Comparison of ENCODE assay signal across 15 cellular contexts in genomic region chr13:106490177-106490576, GRCh38. TPM values are rescaled to one million over a fixed set of nuclear protein-coding genes. Genes with fewer than 3 reads are reported as not detected.
DNase-seq lines count a peak whose midpoint lies in the region; TF ChIP-seq lines count a peak whose summit lies in the region.
"Had no signal": no experiment of that assay in that cellular context is flagged by ENCODE, and none has a peak within 500 bp of the region (broad histone marks: within the 10 kb centered on the region; RNA-seq: fewer than 3 reads in every experiment).

No MANE protein-coding gene starts in this region.

- WGBS in endodermal cell (ENCODE audit: insufficient coverage in 1 of 2, insufficient read length in 1 of 2), 2 experiments, result 92 to 96% methylated on average over 4 of the region's 4 CpGs

- H3K4me1 ChIP-seq in DOHH2 (ENCODE audit: control insufficient read depth, low read length) (peaks cover 57% of the 10 kb centered on the region), endodermal cell (ENCODE audit: control insufficient read depth, insufficient read depth, low read length) (peaks cover 6% of the 10 kb centered on the region), uterus (peaks cover 0 to 6% of the 10 kb centered on the region in 2 donors)

- H3K4me3 Mint-ChIP-seq in endodermal cell (no peak overlapping the region), nephron progenitor cell (no peak overlapping the region)

- H3K4me1 Mint-ChIP-seq in endodermal cell, result peaks cover 33% of the 10 kb centered on the region
- H3K4me1 Mint-ChIP-seq in nephron progenitor cell, result peaks cover 54% of the 10 kb centered on the region

- peaks cover 2% of the 10 kb centered on the region; the same call in 1 of the 2 replicates for H3F3A ChIP-seq in DOHH2 (ENCODE audit: control insufficient read depth, insufficient read depth)

- no peaks in the 10 kb centered on the region for H3K9me2 ChIP-seq in DOHH2 (replicated peaks; ENCODE audit: control insufficient read depth, low read length)

- H3K9me3 ChIP-seq in DOHH2 (ENCODE audit: control insufficient read depth, insufficient read depth, low read length), result no peaks in the 10 kb centered on the region
- no peaks in the 10 kb centered on the region for H3K9me3 ChIP-seq in endodermal cell (ENCODE audit: control insufficient read depth, low read length)
- H3K9me3 ChIP-seq in uterus, result no peaks in the 10 kb centered on the region
- H3K9me3 ChIP-seq: BLaER1 treated with 17β-estradiol and CSF1 and Interleukin-3, amounts not matched to agents 10 nM and 100 nM had no signal

- no peak overlapping the region for H3K4me3 ChIP-seq in DOHH2 (ENCODE audit: low read length)
- no peak overlapping the region for H3K4me3 ChIP-seq in endodermal cell (ENCODE audit: low read length)
- H3K4me3 ChIP-seq in uterus, result no peak overlapping the region
- H3K4me3 ChIP-seq: BLaER1 treated with 17β-estradiol and CSF1 and Interleukin-3, amounts not matched to agents 10 nM and 100 nM; GM12878; GM23248 had no signal

- peaks cover 7% of the 10 kb centered on the region for H3K36me3 Mint-ChIP-seq in endodermal cell (ENCODE audit: low read depth)
- H3K36me3 Mint-ChIP-seq in nephron progenitor cell (ENCODE audit: low read depth), result peaks cover 49% of the 10 kb centered on the region
- H3K36me3 Mint-ChIP-seq: CD4-positive, CD25-positive, alpha-beta regulatory T cell had no signal

- no peaks in the 10 kb centered on the region for H3K27me3 ChIP-seq in DOHH2 (ENCODE audit: control insufficient read depth, low read length)
- H3K27me3 ChIP-seq in endodermal cell (ENCODE audit: control insufficient read depth, insufficient read depth, low read length, poor library complexity, severe bottlenecking), result no peaks in the 10 kb centered on the region
- no peaks in the 10 kb centered on the region for H3K27me3 ChIP-seq in uterus
- H3K27me3 ChIP-seq: BLaER1 treated with 17β-estradiol and CSF1 and Interleukin-3, amounts not matched to agents 10 nM and 100 nM had no signal

- H4K20me1 ChIP-seq in DOHH2 (ENCODE audit: control insufficient read depth, insufficient read depth, low read depth, low read length), result no peaks in the 10 kb centered on the region

- H3K4me2 ChIP-seq in DOHH2 (ENCODE audit: low read length), result peak overlapping the region; percentile 79

- no peaks in the 10 kb centered on the region for H3K9me3 Mint-ChIP-seq in endodermal cell
- H3K9me3 Mint-ChIP-seq in nephron progenitor cell, result no peaks in the 10 kb centered on the region

- H3K27ac ChIP-seq in DOHH2 (ENCODE audit: low read depth, low read length) (no peak overlapping the region), angular gyrus (ENCODE audit: low read depth, low read length) (peak overlapping the region; percentile 22), endodermal cell (ENCODE audit: low read depth, low read length) (no peak overlapping the region), uterus (no peak overlapping the region)
- H3K27ac ChIP-seq: BLaER1 treated with 17β-estradiol and CSF1 and Interleukin-3, amounts not matched to agents 10 nM and 100 nM; GM23248 had no signal

- peak overlapping the region; percentile 31 for H3K27ac Mint-ChIP-seq in endodermal cell
- peak overlapping the region; percentile 31 for H3K27ac Mint-ChIP-seq in nephron progenitor cell

- intact Hi-C loops in uterus (cut with DNase I; ENCODE audit: low total_unique reads), result no loop called here

- peaks cover 6% of the 10 kb centered on the region for H3K27me3 Mint-ChIP-seq in endodermal cell (ENCODE audit: insufficient read depth)
- no peaks in the 10 kb centered on the region for H3K27me3 Mint-ChIP-seq in nephron progenitor cell (ENCODE audit: low read depth, poor library complexity)

- DNase-seq in endodermal cell, result no peak
- DNase-seq in nephron progenitor cell, result no peak
- DNase-seq in 8988T, result no peak
- no peak for DNase-seq in NCI-H187 treated with DMSO at 0.1 percent for 48 hours (lab: John Stamatoyannopoulos, UW)
- no peak for DNase-seq in uterus
- DNase-seq in activated CD4-positive, alpha-beta T cell treated with anti-CD3 and anti-CD28 coated beads, Interleukin-2, amount 50 U/mL, for 4 hours, result no peak
- DNase-seq: ACHN, Calu3, DMS 273 treated with DMSO at 0.1 percent for 48 hours, GM23248 had no signal

- H3K36me3 ChIP-seq in DOHH2 (ENCODE audit: control insufficient read depth, low read length) (peaks cover 10% of the 10 kb centered on the region), endodermal cell (ENCODE audit: control insufficient read depth, insufficient read depth, low read length) (peaks cover 15% of the 10 kb centered on the region), uterus (no peaks in the 10 kb centered on the region)

- no peak overlapping the region for H3K9ac ChIP-seq in endodermal cell (ENCODE audit: extremely low read depth, low read length, poor library complexity, severe bottlenecking)
- H3K9ac ChIP-seq: BLaER1 treated with 17β-estradiol and CSF1 and Interleukin-3, amounts not matched to agents 10 nM and 100 nM; GM23248 had no signal

- TF ChIP-seq CTCF in DOHH2 (IDR thresholded peaks at IDR 0.05; ENCODE audit: low read depth, low read length, poor library complexity, severe bottlenecking), result no peak
- no peak for TF ChIP-seq CTCF in endodermal cell (conservative IDR thresholded peaks at IDR 0.05)
- no peak for TF ChIP-seq CTCF in nephron progenitor cell (IDR thresholded peaks at IDR 0.05)
- TF ChIP-seq CTCF in uterus (IDR thresholded peaks at IDR 0.05), result no peak

- H3K79me2 ChIP-seq in DOHH2 (ENCODE audit: control insufficient read depth, low read length), result no peaks in the 10 kb centered on the region

- TF ChIP-seq POLR2A in uterus (IDR thresholded peaks at IDR 0.05), result no peak

RNA-seq across cellular contexts. Expression of gene EFNB2, which starts 45.3 kb away (rescaled TPM):
- 1 to 10 TPM in 1 of 2 donors, under 1 TPM in 1; 0.84 to 3.1 TPM for total RNA-seq in endodermal cell
- 133 TPM for polyA plus RNA-seq in endodermal cell (2013, experiment 1 of 2)
- polyA plus RNA-seq in endodermal cell (2013, experiment 2 of 2), result 126 TPM
- total RNA-seq in uterus, result 10 to 100 TPM in 3 of 4 donors, 1 to 10 TPM in 1; 8.8 to 65.3 (median 22.7) TPM
